2 cellular contexts compared by ENCODE assay signal in genomic region chr21:29125979-29126378, GRCh38.
TF ChIP-seq lines count a peak whose summit lies in the region.

No MANE protein-coding gene starts in this region.

TF ChIP-seq in HepG2, 621 proteins besides CTCF, POLR2A, EP300 and RAD21:
- TF ChIP-seq KAT7 (CRISPR knock-in tag; IDR thresholded peaks at IDR 0.05; ENCODE audit: borderline replicate concordance), result no peak
- no peak for TF ChIP-seq ZNF550 (CRISPR knock-in tag; IDR thresholded peaks at IDR 0.05; ENCODE audit: borderline replicate concordance)
- TF ChIP-seq ZNF468 (CRISPR knock-in tag; IDR thresholded peaks at IDR 0.05), result no peak
- no peak for TF ChIP-seq TCF7L2 (IDR thresholded peaks at IDR 0.05; ENCODE audit: low read depth, low read length)
- no peak for TF ChIP-seq KLF9 (CRISPR knock-in tag; IDR thresholded peaks at IDR 0.05; ENCODE audit: low read depth)
- no peak for TF ChIP-seq ZBTB49 (CRISPR knock-in tag; IDR thresholded peaks at IDR 0.05; ENCODE audit: borderline replicate concordance)
- no peak for TF ChIP-seq ZNF850 (CRISPR knock-in tag; conservative IDR thresholded peaks at IDR 0.05)
- no peak for TF ChIP-seq SP1 (IDR thresholded peaks at IDR 0.05)
- no peak for TF ChIP-seq SP1 (CRISPR knock-in tag; IDR thresholded peaks at IDR 0.05)

TF ChIP-seq in WTC11, 78 proteins besides CTCF, POLR2A, EP300 and RAD21:
- TF ChIP-seq ERG (CRISPR knock-in tag; IDR thresholded peaks at IDR 0.05) (no peak), ZNF532 (CRISPR knock-in tag; IDR thresholded peaks at IDR 0.05; ENCODE audit: borderline replicate concordance) (no peak), NR2C2 (CRISPR knock-in tag; IDR thresholded peaks at IDR 0.05) (no peak), ZBTB21 (CRISPR knock-in tag; IDR thresholded peaks at IDR 0.05; ENCODE audit: borderline replicate concordance) (no peak), SMAD4 (CRISPR knock-in tag; IDR thresholded peaks at IDR 0.05) (no peak), CREB1 (CRISPR knock-in tag; IDR thresholded peaks at IDR 0.05) (no peak), ZNF425 (CRISPR knock-in tag; conservative IDR thresholded peaks at IDR 0.05) (no peak), USF1 (CRISPR knock-in tag; IDR thresholded peaks at IDR 0.05) (no peak), E2F4 (CRISPR knock-in tag; IDR thresholded peaks at IDR 0.05; ENCODE audit: borderline replicate concordance, low read depth) (no peak), MYBL2 (CRISPR knock-in tag; IDR thresholded peaks at IDR 0.05) (no peak), CREM (CRISPR knock-in tag; IDR thresholded peaks at IDR 0.05) (no peak), KAT7 (CRISPR knock-in tag; IDR thresholded peaks at IDR 0.05; ENCODE audit: borderline replicate concordance) (no peak), PRDM15 (CRISPR knock-in tag; IDR thresholded peaks at IDR 0.05) (no peak), ZNF263 (CRISPR knock-in tag; IDR thresholded peaks at IDR 0.05; ENCODE audit: low read depth) (no peak), ATF3 (CRISPR knock-in tag; conservative IDR thresholded peaks at IDR 0.05) (no peak)
